ENCODE assay signal across 7 cellular contexts in the genomic region with DNA sequence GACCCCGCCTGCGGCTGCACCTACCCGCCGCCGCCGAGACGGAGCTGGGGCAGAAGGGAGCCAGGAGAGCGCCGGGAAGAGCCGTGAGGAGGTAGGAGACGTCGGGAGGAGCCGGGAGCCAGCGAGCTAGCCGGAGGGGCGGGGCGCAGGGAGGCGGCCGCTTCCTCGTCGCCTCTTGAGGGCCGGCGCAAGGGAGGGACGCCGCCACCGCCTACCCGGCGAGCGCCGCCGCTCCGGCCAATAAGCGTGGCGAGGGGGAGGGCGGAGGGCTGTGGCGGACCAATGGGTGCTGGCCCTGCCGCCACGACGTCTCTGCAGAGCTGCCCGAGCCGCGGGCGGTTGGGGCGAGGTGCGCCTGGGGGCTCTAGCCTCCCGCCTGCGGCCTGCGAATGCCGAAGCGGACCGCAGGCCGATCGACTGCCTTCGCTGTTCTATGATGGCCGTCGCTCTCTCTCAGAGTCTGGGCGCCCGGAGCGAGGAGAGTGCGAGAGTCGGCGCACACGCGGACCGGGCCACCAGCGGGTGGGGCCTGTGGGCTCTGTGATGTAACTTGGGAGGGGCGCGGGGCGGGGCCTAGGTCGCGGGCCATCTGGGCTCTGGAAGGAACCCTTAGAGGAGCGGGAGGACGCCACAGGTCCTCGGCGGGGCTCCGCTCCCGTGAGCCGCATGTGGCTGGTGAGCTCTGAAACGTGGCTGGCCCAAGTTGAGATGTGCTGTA.
DNase-seq lines count a peak whose midpoint lies in the region; ATAC-seq and TF ChIP-seq lines count a peak whose summit lies in the region.

No MANE protein-coding gene starts in this region.

- DNase-seq in NCI-H1930 (lab: John Stamatoyannopoulos, UW) (peak; percentile 86 to 88), T-helper 22 cell (ENCODE audit: low read depth) (peak; percentile 89), astrocyte of the cerebellum (ENCODE audit: low read depth) (peak; percentile 92), hepatocyte (ENCODE audit: low spot score) (peak; percentile 99), renal cortical epithelial cell (ENCODE audit: low read depth) (peak; percentile 84)

- WGBS in hepatocyte (ENCODE audit: low lambda C conversion rate, missing lambda C conversion rate) = 1% methylated on average over 57 of the region's 79 CpGs

- TF ChIP-seq CTCF in astrocyte of the cerebellum (IDR thresholded peaks at IDR 0.05; ENCODE audit: low read depth, low read length, missing control alignments) (peak; percentile 14), hepatocyte (IDR thresholded peaks at IDR 0.05; ENCODE audit: poor library complexity) (no peak)

- in situ Hi-C loops in astrocyte of the cerebellum (cut with HindIII; ENCODE audit: low sequenced_read_pairs) = no loop called here

- peak overlapping the region; percentile 93 for H3K27ac ChIP-seq in hepatocyte

- peaks cover 15% of the 10 kb centered on the region for H3K4me1 ChIP-seq in hepatocyte (ENCODE audit: insufficient read depth)

- H3K4me3 ChIP-seq in astrocyte of the cerebellum (ENCODE audit: low read depth, low read length) (peak overlapping the region; percentile 97), hepatocyte (peak overlapping the region; percentile 77)

- ATAC-seq in GM18505 (IDR thresholded peaks at IDR 0.05; ENCODE audit: unreplicated experiment) = peak; percentile 92
- ATAC-seq in HG02970 (IDR thresholded peaks at IDR 0.05; ENCODE audit: low FRiP score, unreplicated experiment) = peak; percentile 89

- H2AFZ ChIP-seq in hepatocyte = peak overlapping the region; percentile 28

- no peaks in the 10 kb centered on the region for H3K9me3 ChIP-seq in hepatocyte (ENCODE audit: low read depth)

- H4K20me1 ChIP-seq in hepatocyte (ENCODE audit: insufficient read depth, poor library complexity, severe bottlenecking) = peaks cover 31% of the 10 kb centered on the region

- peak; percentile 90 for TF ChIP-seq POLR2A in GM18505 (IDR thresholded peaks at IDR 0.05; ENCODE audit: borderline replicate concordance, extremely low read depth, insufficient read depth, insufficient read length)

- no peaks in the 10 kb centered on the region for H3K36me3 ChIP-seq in hepatocyte (replicated peaks; ENCODE audit: insufficient read depth, low read depth)

- no peaks in the 10 kb centered on the region for H3K27me3 ChIP-seq in hepatocyte

- H3K4me2 ChIP-seq in hepatocyte = peak overlapping the region; percentile 91

- H3K9me2 ChIP-seq in hepatocyte (replicated peaks; ENCODE audit: insufficient read depth) = no peaks in the 10 kb centered on the region

- H3K79me2 ChIP-seq in hepatocyte = peaks cover 39% of the 10 kb centered on the region

Comparison
In these comparisons a context has a peak if more than half of its experiments do, and no peak if none do; other contexts are left out.
1. Peak in every context shown above with its lines: DNase-seq, ATAC-seq, H3K4me3 ChIP-seq and H3K27ac ChIP-seq.